In genomic region chr18:74499633-74500032, GRCh38 we compare ENCODE assay signal across 8 cellular contexts. TPM values are rescaled to one million over a fixed set of nuclear protein-coding genes. Genes with fewer than 3 reads are reported as not detected.
DNase-seq lines count a peak whose midpoint lies in the region; ATAC-seq and TF ChIP-seq lines count a peak whose summit lies in the region.

No MANE protein-coding gene starts in this region.

- H3K9me3 ChIP-seq in CD4-positive, alpha-beta T cell (ENCODE audit: control insufficient read depth, low read length): no peaks in the 10 kb centered on the region

- no peaks in the 10 kb centered on the region for H3K27me3 ChIP-seq in CD4-positive, alpha-beta T cell (ENCODE audit: control insufficient read depth, insufficient read depth, low read length)

- H3K4me3 Mint-ChIP-seq in CD4-positive, alpha-beta T cell: peak overlapping the region; percentile 92
- H3K4me3 Mint-ChIP-seq in activated CD4-positive, alpha-beta T cell treated with anti-CD3 and anti-CD28 coated beads for 36 hours: peak overlapping the region; percentile 82

- peaks cover 69% of the 10 kb centered on the region for H3K36me3 Mint-ChIP-seq in CD4-positive, alpha-beta T cell (ENCODE audit: low read depth)
- peaks cover 39% of the 10 kb centered on the region for H3K36me3 Mint-ChIP-seq in activated CD4-positive, alpha-beta T cell treated with anti-CD3 and anti-CD28 coated beads for 36 hours (ENCODE audit: low read depth)

- no peaks in the 10 kb centered on the region for H3K9me3 Mint-ChIP-seq in CD4-positive, alpha-beta T cell
- H3K9me3 Mint-ChIP-seq in activated CD4-positive, alpha-beta T cell treated with anti-CD3 and anti-CD28 coated beads for 36 hours (ENCODE audit: low read depth): no peaks in the 10 kb centered on the region

- ATAC-seq in CD4-positive, alpha-beta T cell (ENCODE audit: poor library complexity): peak; percentile 37
- peak; percentile 21 for ATAC-seq in activated CD4-positive, alpha-beta T cell treated with anti-CD3 and anti-CD28 coated beads for 36 hours

- peak in 7 of 10 experiments; percentile 12 to 48 (median 19) for DNase-seq in CD4-positive, alpha-beta T cell
- DNase-seq in GM20000 (ENCODE audit: low spot score) (peak; percentile 77), HT-29 (ENCODE audit: low spot score) (peak; percentile 37), midbrain (lab: John Stamatoyannopoulos, UW) (peak; percentile 62), GM03348 (ENCODE audit: low spot score) (no peak)
- peak; percentile 69 for DNase-seq in activated CD4-positive, alpha-beta T cell treated with anti-CD3 and anti-CD28 coated beads for 36 hours
- peak; percentile 3 for DNase-seq in effector CD8-positive, alpha-beta T cell (lab: John Stamatoyannopoulos, UW)

- intact Hi-C loops in CD4-positive, alpha-beta T cell (cut with DNase I, micrococcal nuclease): loop anchor here (1.0 to 10.0 kb wide), 6 partner anchors 97 to 1985 kb away; partner anchors contain the start of genes FBXO15 (in 1 of the 2), TSHZ1 (in 1 of the 2) and ZNF407 (in 1 of the 2)
- intact Hi-C loops in activated CD4-positive, alpha-beta T cell treated with anti-CD3 and anti-CD28 coated beads for 36 hours (cut with DNase I, micrococcal nuclease): loop anchor here (1.0 to 10.0 kb wide), 7 partner anchors 98 to 1993 kb away; partner anchors contain the start of genes TIMM21 (in 1 of the 2), TSHZ1 (in 1 of the 2) and ZNF407 (in 1 of the 2)

- TF ChIP-seq CTCF in CD4-positive, alpha-beta T cell (IDR thresholded peaks at IDR 0.05): no peak
- no peak for TF ChIP-seq CTCF in GM20000 (IDR thresholded peaks at IDR 0.05; ENCODE audit: extremely low read depth, missing control alignments)

- POLR2A ChIA-PET in CD4-positive, alpha-beta T cell (lab: Charles Lee): interaction anchor here (0.6 to 2.6 kb wide), 8 partner anchors 11 to 417 kb away, joined by 3 to 16 read pairs (median 4); no protein-coding TSS in a partner anchor
- POLR2A ChIA-PET in activated CD4-positive, alpha-beta T cell treated with anti-CD3 and anti-CD28 coated beads for 36 hours (lab: Charles Lee): no interaction called here

- H3K27ac ChIP-seq in CD4-positive, alpha-beta T cell (ENCODE audit: low read depth, low read length): peak overlapping the region; percentile 86
- H3K27ac ChIP-seq in temporal lobe (ENCODE audit: low read depth, low read length): peak overlapping the region; percentile 53

- peak overlapping the region; percentile 97 for H3K27ac Mint-ChIP-seq in CD4-positive, alpha-beta T cell
- peak overlapping the region; percentile 100 for H3K27ac Mint-ChIP-seq in activated CD4-positive, alpha-beta T cell treated with anti-CD3 and anti-CD28 coated beads for 36 hours

- no peaks in the 10 kb centered on the region for H3K27me3 Mint-ChIP-seq in CD4-positive, alpha-beta T cell
- H3K27me3 Mint-ChIP-seq in activated CD4-positive, alpha-beta T cell treated with anti-CD3 and anti-CD28 coated beads for 36 hours: no peaks in the 10 kb centered on the region

- CTCF ChIA-PET in CD4-positive, alpha-beta T cell (lab: Charles Lee): interaction anchor here (1.1 to 1.9 kb wide), 2 partner anchors 146 to 147 kb away, joined by 5 to 6 read pairs; no protein-coding TSS in a partner anchor
- CTCF ChIA-PET in activated CD4-positive, alpha-beta T cell treated with anti-CD3 and anti-CD28 coated beads for 36 hours (lab: Charles Lee): interaction anchor here (1.0 to 1.4 kb wide), 3 partner anchors 52 to 333 kb away, joined by 3 to 4 read pairs (median 3); no protein-coding TSS in a partner anchor

- H3K4me1 Mint-ChIP-seq in CD4-positive, alpha-beta T cell (ENCODE audit: low read depth): peaks cover 53% of the 10 kb centered on the region
- H3K4me1 Mint-ChIP-seq in activated CD4-positive, alpha-beta T cell treated with anti-CD3 and anti-CD28 coated beads for 36 hours: peaks cover 45% of the 10 kb centered on the region

RNA-seq across cellular contexts. Expression of gene CNDP2, which starts 3.5 kb away (rescaled TPM):
- total RNA-seq in CD4-positive, alpha-beta T cell: 10 to 100 TPM; 75.5 to 75.7 TPM
- total RNA-seq in HT-29 (2014; rRNA removed; shearing (Covaris generic)): 50.5 and 57.7 TPM in 2 replicates
- 100 to 1,000 TPM; 128 to 146 TPM for total RNA-seq in activated CD4-positive, alpha-beta T cell treated with anti-CD3 and anti-CD28 coated beads for 36 hours
- total RNA-seq in temporal lobe: 35.7 TPM

RNA-seq across cellular contexts. Expression of gene CNDP1, which starts 34.7 kb away (rescaled TPM):
- total RNA-seq in CD4-positive, alpha-beta T cell: under 1 TPM; 0.25 to 0.39 TPM
- not detected in 2 replicates for total RNA-seq in HT-29 (2014; rRNA removed; shearing (Covaris generic))
- total RNA-seq in activated CD4-positive, alpha-beta T cell treated with anti-CD3 and anti-CD28 coated beads for 36 hours: not detected
- total RNA-seq in temporal lobe: 0.49 TPM

RNA-seq across cellular contexts. Expression of gene DIPK1C, which starts 42.5 kb away (rescaled TPM):
- total RNA-seq in CD4-positive, alpha-beta T cell: not detected
- total RNA-seq in HT-29 (2014; rRNA removed; shearing (Covaris generic)): 0.05 TPM in 1 of 2 replicates, not detected in the other
- not detected for total RNA-seq in activated CD4-positive, alpha-beta T cell treated with anti-CD3 and anti-CD28 coated beads for 36 hours
- 5.2 TPM for total RNA-seq in temporal lobe
